In the genomic region with DNA sequence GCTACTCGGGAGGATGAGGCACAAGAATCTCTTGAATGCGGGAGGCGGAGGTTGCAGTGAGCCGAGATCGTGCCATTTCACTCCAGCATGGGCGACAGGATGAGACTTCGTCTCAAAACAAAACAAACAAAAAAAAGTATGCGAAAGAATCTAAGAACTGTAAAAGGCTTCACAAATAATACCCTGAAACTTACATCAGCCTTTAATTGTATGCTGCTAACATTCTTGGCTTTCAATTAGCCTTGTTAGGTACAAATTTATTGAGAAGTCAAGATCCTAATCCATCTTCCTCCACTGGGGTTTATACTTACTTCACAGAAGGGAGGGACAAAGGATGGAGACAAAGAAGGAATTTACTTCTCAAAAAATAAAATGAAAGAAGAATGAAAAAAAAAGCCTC, we compare ENCODE assay signal across 7 cellular contexts.
"Had no signal": no experiment of that assay in that cellular context is flagged by ENCODE, and none has a peak within 500 bp of the region (broad histone marks: within the 10 kb centered on the region; RNA-seq: fewer than 3 reads in every experiment).

No MANE protein-coding gene starts in this region.

- H3K4me3 ChIP-seq: GM23248, K562 had no signal

- ATAC-seq: K562 had no signal

- FAIRE-seq: HTR-8/SVneo, K562 had no signal

- H3K27ac ChIP-seq: GM23248 had no signal

- DNase-seq: GM23248, GOT3, H7, HCEC 1CT, IMR-90 had no signal
